1 cellular context compared by ENCODE assay signal in the genomic region with DNA sequence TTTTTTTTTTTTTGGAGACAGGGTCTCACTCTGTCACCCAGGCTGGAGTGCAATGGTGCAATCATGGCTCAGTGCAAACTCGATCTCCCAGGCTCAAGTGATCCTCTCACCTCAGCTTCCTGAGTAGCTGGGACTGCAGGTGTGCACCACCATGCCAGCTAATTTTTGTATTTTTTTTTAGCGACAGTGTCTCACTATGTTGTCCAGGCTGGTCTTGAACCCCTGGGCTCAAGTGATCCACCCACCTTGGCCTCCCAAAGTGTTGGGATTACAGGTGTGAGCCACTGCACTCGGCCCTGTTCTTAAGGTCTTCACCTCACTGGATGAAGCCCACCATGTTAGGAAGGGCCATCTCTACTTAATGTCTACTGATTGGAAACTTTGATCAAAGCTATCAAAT. TPM values are rescaled to one million over a fixed set of nuclear protein-coding genes. Genes with fewer than 3 reads are reported as not detected.
"Had no signal": no experiment of that assay in that cellular context is flagged by ENCODE, and none has a peak within 500 bp of the region (broad histone marks: within the 10 kb centered on the region; RNA-seq: fewer than 3 reads in every experiment).

No MANE protein-coding gene starts in this region.

RNA-seq across cellular contexts. Expression of a gene that starts 10.5 kb away (rescaled TPM):
- total RNA-seq: HT-29 had no signal
